Comparison of ENCODE assay signal across 24 cellular contexts in genomic region chr3:29772436-29772835, GRCh38.
"Had no signal": no experiment of that assay in that cellular context is flagged by ENCODE, and none has a peak within 500 bp of the region (broad histone marks: within the 10 kb centered on the region; RNA-seq: fewer than 3 reads in every experiment).

No MANE protein-coding gene starts in this region.

- H3K4me1 ChIP-seq: SJCRH30 had no signal

- H3K27me3 ChIP-seq: MG63, SJCRH30 had no signal

- H3K27ac ChIP-seq: HL-60, SJCRH30 had no signal

- ATAC-seq: Panc1, PC-3, Right ventricle myocardium inferior, SK-N-SH treated with all-trans-retinoic acid at 6 μM for 48 hours had no signal

- H3K4me3 ChIP-seq: MG63, SJCRH30 had no signal

- DNase-seq: IMR-90, Karpas-422, KG1, MG63, NCI-H1092, NCI-H1436, NCI-H187, NCI-H2029, NCI-H2081 treated with DMSO at 0.1 percent for 48 hours, NCI-H2171, NCI-H226, NCI-H446, NCI-H510A, NCI-H524 treated with DMSO at 0.1 percent for 48 hours, NCI-H69, NCI-H774, PC-3, SHP77 treated with DMSO at 0.1 percent for 48 hours, SJCRH30, T-helper 1 cell had no signal

- H3K9me3 ChIP-seq: MG63, SJCRH30 had no signal

- H3K36me3 ChIP-seq: MG63, SJCRH30 had no signal
